Comparison of ENCODE assay signal across 8 cellular contexts in genomic region chr7:106870983-106871410, GRCh38. TPM values are rescaled to one million over a fixed set of nuclear protein-coding genes. Genes with fewer than 3 reads are reported as not detected.
DNase-seq lines count a peak whose midpoint lies in the region; ATAC-seq and TF ChIP-seq lines count a peak whose summit lies in the region.

No MANE protein-coding gene starts in this region.

- TF ChIP-seq CTCF in GM13977 (IDR thresholded peaks at IDR 0.05; ENCODE audit: extremely low read depth, insufficient read depth, missing control alignments), result no peak

- H3K79me2 ChIP-seq in Karpas-422 (ENCODE audit: low read length), result peaks cover 95% of the 10 kb centered on the region

- H4K20me1 ChIP-seq in Karpas-422 (ENCODE audit: insufficient read depth, low read depth, low read length), result no peaks in the 10 kb centered on the region

- ATAC-seq in GM21619 (IDR thresholded peaks at IDR 0.05; ENCODE audit: unreplicated experiment), result peak; percentile 92

- DNase-seq in GM13977 (ENCODE audit: low spot score) (peak; percentile 83), Karpas-422 (peak; percentile 86), germinal center (ENCODE audit: low spot score) (peak; percentile 35), LoVo (ENCODE audit: low spot score) (no peak), kidney glomerular epithelial cell (lab: John Stamatoyannopoulos, UW) (no peak), islet precursor cell (no peak)
- DNase-seq in effector memory CD4-positive, alpha-beta T cell, result no peak

- peak overlapping the region; percentile 68 for H3K4me2 ChIP-seq in Karpas-422 (ENCODE audit: low read depth, low read length, poor library complexity, severe bottlenecking)

- H3K4me3 ChIP-seq in Karpas-422 (ENCODE audit: low read length), result peak overlapping the region; percentile 59
- H3K4me3 ChIP-seq in effector memory CD4-positive, alpha-beta T cell (ENCODE audit: insufficient read depth, low read depth, low read length, poor library complexity, severe bottlenecking), result no peak overlapping the region

- peak overlapping the region; percentile 94 for H3K27ac ChIP-seq in Karpas-422 (ENCODE audit: low read length)
- no peak overlapping the region for H3K27ac ChIP-seq in effector memory CD4-positive, alpha-beta T cell (ENCODE audit: insufficient read depth, low read length, poor library complexity, severe bottlenecking)

- H3K4me1 ChIP-seq in Karpas-422 (ENCODE audit: low read length), result peaks cover 75% of the 10 kb centered on the region
- H3K4me1 ChIP-seq in effector memory CD4-positive, alpha-beta T cell (ENCODE audit: control insufficient read depth, insufficient read depth, low read length, poor library complexity, severe bottlenecking), result peaks cover 21% of the 10 kb centered on the region

- H3K9me3 ChIP-seq in Karpas-422 (ENCODE audit: low read length), result peaks cover 6% of the 10 kb centered on the region; the same call in 1 of the 2 replicates
- H3K9me3 ChIP-seq in effector memory CD4-positive, alpha-beta T cell (ENCODE audit: control insufficient read depth, low read length), result no peaks in the 10 kb centered on the region

- H3K9me2 ChIP-seq in Karpas-422 (replicated peaks; ENCODE audit: insufficient read depth, low read length), result no peaks in the 10 kb centered on the region

- in situ Hi-C loops in GM13977 (cut with MboI; ENCODE audit: low pct_unique_long_range_greater_than_20kb, low sequenced_read_pairs, unreplicated experiment), result no loop called here

- H3K36me3 ChIP-seq in Karpas-422 (ENCODE audit: insufficient read depth, low read length), result peaks cover 62% of the 10 kb centered on the region
- H3K36me3 ChIP-seq in effector memory CD4-positive, alpha-beta T cell (ENCODE audit: control insufficient read depth, insufficient read depth, low read length), result peaks cover 57% of the 10 kb centered on the region

- no peaks in the 10 kb centered on the region for H3K27me3 ChIP-seq in Karpas-422 (ENCODE audit: low read length)
- no peaks in the 10 kb centered on the region for H3K27me3 ChIP-seq in effector memory CD4-positive, alpha-beta T cell (replicated peaks; ENCODE audit: control insufficient read depth, insufficient read depth, low read length, poor library complexity, severe bottlenecking)

- H2AFZ ChIP-seq in Karpas-422 (ENCODE audit: low read length), result no peak overlapping the region

- peak overlapping the region; percentile 55 for H3K9ac ChIP-seq in Karpas-422 (ENCODE audit: low read length)

RNA-seq across cellular contexts. Expression of gene PIK3CG, which starts 5.9 kb away (rescaled TPM):
- total RNA-seq in Karpas-422 (2014; rRNA removed; shearing (Covaris generic); ENCODE audit: low replicate concordance), result 87.6 and 118 TPM in 2 replicates

Comparison
In these comparisons a context has a peak if more than half of its experiments do, and no peak if none do; other contexts are left out.
1. DNase-seq: peak in GM13977 (single experiment), Karpas-422 (single experiment) and germinal center (single experiment); none in LoVo (single experiment), kidney glomerular epithelial cell (single experiment), islet precursor cell (single experiment) and effector memory CD4-positive, alpha-beta T cell (0 of 3).